Comparison of ENCODE assay signal across 8 cellular contexts in genomic region chr22:20317402-20318042, GRCh38. TPM values are rescaled to one million over a fixed set of nuclear protein-coding genes. Genes with fewer than 3 reads are reported as not detected.
DNase-seq lines count a peak whose midpoint lies in the region; TF ChIP-seq lines count a peak whose summit lies in the region.
"Not testable (repeated sequence)": the region's sequence is repeated elsewhere in the genome, so short reads cannot be mapped to it uniquely, and the experiment has no call there.

No MANE protein-coding gene starts in this region.

- H2AFZ ChIP-seq in PC-9 = not testable (repeated sequence)

- 65 to 72% methylated on average over 8 of the region's 8 CpGs for WGBS in testis, 2 donors

- not testable (repeated sequence) for H3K4me2 ChIP-seq in PC-9

- BruUV-seq in PC-9 (replicated peaks; lab: Mats Ljungman, UMichigan) = not testable (repeated sequence)

- not testable (repeated sequence) for H3K27me3 ChIP-seq in PC-9 (ENCODE audit: insufficient read depth, low read depth); cardiac muscle cell; testis

- TF ChIP-seq CTCF in PC-9 (conservative IDR thresholded peaks at IDR 0.05) = peak; percentile 70
- TF ChIP-seq CTCF in brain (conservative IDR thresholded peaks at IDR 0.05) = peak; percentile 47 to 72
- peak; percentile 62 for TF ChIP-seq CTCF in cardiac muscle cell (IDR thresholded peaks at IDR 0.05; ENCODE audit: low read depth, low read length)
- peak; percentile 64 for TF ChIP-seq CTCF in nephron progenitor cell (IDR thresholded peaks at IDR 0.05)
- peak in 2 of 3 experiments; percentile 30 to 46 for TF ChIP-seq CTCF in testis (IDR thresholded peaks at IDR 0.05)

- H3K36me3 Mint-ChIP-seq in activated CD4-positive, alpha-beta memory T cell treated with anti-CD3 and anti-CD28 coated beads for 36 hours; brain; nephron progenitor cell (ENCODE audit: low read depth): not testable (repeated sequence)

- not testable (repeated sequence) for H3K36me3 ChIP-seq in PC-9 (ENCODE audit: low read depth); cardiac muscle cell; testis (ENCODE audit: low read depth, missing control alignments)

- TF ChIP-seq POLR2A in testis (IDR thresholded peaks at IDR 0.05) = not testable (repeated sequence)

- CTCF ChIA-PET in PC-9 (lab: Charles Lee) = interaction anchor here (0.5 to 0.6 kb wide), 2 partner anchors 101 to 178 kb away, joined by 6 to 10 read pairs; partner anchors contain the start of gene KLHL22
- CTCF ChIA-PET in activated CD4-positive, alpha-beta memory T cell treated with anti-CD3 and anti-CD28 coated beads for 36 hours (lab: Charles Lee) = interaction anchor here (0.7 to 1.8 kb wide), 7 partner anchors 8 to 507 kb away, joined by 3 to 7 read pairs (median 3); no protein-coding TSS in a partner anchor

- not testable (repeated sequence) for H4K20me1 ChIP-seq in PC-9 (ENCODE audit: insufficient read depth)

- intact Hi-C loops in PC-9 (cut with micrococcal nuclease; ENCODE audit: unreplicated experiment); activated CD4-positive, alpha-beta memory T cell treated with anti-CD3 and anti-CD28 coated beads for 36 hours (cut with micrococcal nuclease); testis (cut with DNase I; ENCODE audit: low total_unique reads): not testable (repeated sequence)

- not testable (repeated sequence) for H3K27me3 Mint-ChIP-seq in activated CD4-positive, alpha-beta memory T cell treated with anti-CD3 and anti-CD28 coated beads for 36 hours; nephron progenitor cell (ENCODE audit: low read depth, poor library complexity)
- peaks cover 13% of the 10 kb centered on the region for H3K27me3 Mint-ChIP-seq in brain

- not testable (repeated sequence) for H3K4me3 ChIP-seq in PC-9, cardiac muscle cell, testis

- not testable (repeated sequence) for H3K9me2 ChIP-seq in PC-9 (ENCODE audit: insufficient read depth)

- H3F3A ChIP-seq in PC-9 (ENCODE audit: insufficient read depth, low read depth) = not testable (repeated sequence)

- not testable (repeated sequence) for H3K79me2 ChIP-seq in PC-9 (ENCODE audit: low read depth)

- H3K4me1 ChIP-seq in PC-9 (replicated peaks; ENCODE audit: insufficient read depth) = not testable (repeated sequence)
- H3K4me1 ChIP-seq in cardiac muscle cell (ENCODE audit: low read depth) = peaks cover 23% of the 10 kb centered on the region
- H3K4me1 ChIP-seq in testis = peaks cover 15% of the 10 kb centered on the region

- not testable (repeated sequence) for H3K9me3 Mint-ChIP-seq in activated CD4-positive, alpha-beta memory T cell treated with anti-CD3 and anti-CD28 coated beads for 36 hours; brain; nephron progenitor cell

- H3K4me1 Mint-ChIP-seq in activated CD4-positive, alpha-beta memory T cell treated with anti-CD3 and anti-CD28 coated beads for 36 hours (ENCODE audit: low read depth) = peaks cover 45% of the 10 kb centered on the region
- H3K4me1 Mint-ChIP-seq in brain (peaks cover 46% of the 10 kb centered on the region), nephron progenitor cell (peaks cover 49% of the 10 kb centered on the region)

- not testable (repeated sequence) for H3K9me3 ChIP-seq in PC-9 (ENCODE audit: insufficient read depth, low read depth); cardiac muscle cell (ENCODE audit: low read depth); testis

- DNase-seq in COLO668 (lab: John Stamatoyannopoulos, UW; ENCODE audit: unreplicated experiment) (peak; percentile 18), HT-29 (ENCODE audit: low spot score) (peak; percentile 48), testis (peak; percentile 48)
- not testable (repeated sequence) for DNase-seq in PC-9; cardiac muscle cell (ENCODE audit: low read depth in 1 of 2, low spot score in 1 of 2); nephron progenitor cell
- DNase-seq in activated CD4-positive, alpha-beta memory T cell treated with anti-CD3 and anti-CD28 coated beads for 36 hours = peak; percentile 65

- H3K27ac ChIP-seq in PC-9, cardiac muscle cell, testis: not testable (repeated sequence)

- POLR2A ChIA-PET in PC-9 (lab: Charles Lee; ENCODE audit: unreplicated experiment); activated CD4-positive, alpha-beta memory T cell treated with anti-CD3 and anti-CD28 coated beads for 36 hours (lab: Charles Lee): not testable (repeated sequence)

- peak overlapping the region; percentile 23 for H3K4me3 Mint-ChIP-seq in activated CD4-positive, alpha-beta memory T cell treated with anti-CD3 and anti-CD28 coated beads for 36 hours
- H3K4me3 Mint-ChIP-seq in brain = peak overlapping the region; percentile 93 to 97 (median 95)
- H3K4me3 Mint-ChIP-seq in nephron progenitor cell = peak overlapping the region; percentile 90

- not testable (repeated sequence) for H3K27ac Mint-ChIP-seq in activated CD4-positive, alpha-beta memory T cell treated with anti-CD3 and anti-CD28 coated beads for 36 hours; nephron progenitor cell
- H3K27ac Mint-ChIP-seq in brain = peak overlapping the region; percentile 48 to 71 (median 65)

RNA-seq across cellular contexts. Expression of gene DGCR6L, which starts 2.3 kb away (rescaled TPM):
- 132 and 163 TPM in 2 replicates for total RNA-seq in HT-29 (2014; rRNA removed; shearing (Covaris generic))
- total RNA-seq in PC-9 (2021) = 37.6 and 46.0 TPM in 2 replicates
- 10 to 100 TPM; 26.9 to 31.3 TPM for total RNA-seq in activated CD4-positive, alpha-beta memory T cell treated with anti-CD3 and anti-CD28 coated beads for 36 hours
- 119 TPM for polyA plus RNA-seq in brain (ENCODE audit: insufficient read depth, low read depth, low replicate concordance)
- 89.6 and 104 TPM in 2 replicates for total RNA-seq in cardiac muscle cell
- polyA plus RNA-seq in cardiac muscle cell = 126 and 157 TPM in 2 replicates
- total RNA-seq in testis = 100 to 1,000 TPM; 152 to 257 TPM
- polyA plus RNA-seq in testis (ENCODE audit: insufficient read depth, low read depth, low replicate concordance) = 171 TPM

RNA-seq across cellular contexts. Expression of gene RTN4R, which starts 49.4 kb away (rescaled TPM):
- total RNA-seq in HT-29 (2014; rRNA removed; shearing (Covaris generic)) = 41.7 and 45.7 TPM in 2 replicates
- total RNA-seq in PC-9 (2021) (5.0 and 7.0 TPM in 2 replicates), cardiac muscle cell (5.3 and 9.8 TPM in 2 replicates), testis (1 to 10 TPM; 5.1 to 6.1 TPM)
- total RNA-seq in activated CD4-positive, alpha-beta memory T cell treated with anti-CD3 and anti-CD28 coated beads for 36 hours = 1 to 10 TPM; 2.6 to 3.1 TPM
- polyA plus RNA-seq in brain (ENCODE audit: insufficient read depth, low read depth, low replicate concordance) (21.3 TPM), cardiac muscle cell (5.2 and 7.4 TPM in 2 replicates), testis (ENCODE audit: insufficient read depth, low read depth, low replicate concordance) (2.1 TPM)

Comparison
In these comparisons a context has a peak if more than half of its experiments do, and no peak if none do; other contexts are left out.
1. H3K4me3 Mint-ChIP-seq: peak in every context shown above with its lines; median percentile 95 in brain; 90 in nephron progenitor cell; 23 in activated CD4-positive, alpha-beta memory T cell treated with anti-CD3 and anti-CD28 coated beads for 36 hours.